14 cellular contexts compared by ENCODE assay signal in genomic region chr10:113857210-113857609, GRCh38. TPM values are rescaled to one million over a fixed set of nuclear protein-coding genes. Genes with fewer than 3 reads are reported as not detected.
DNase-seq lines count a peak whose midpoint lies in the region; ATAC-seq, FAIRE-seq and TF ChIP-seq lines count a peak whose summit lies in the region.
"Had no signal": no experiment of that assay in that cellular context is flagged by ENCODE, and none has a peak within 500 bp of the region (broad histone marks: within the 10 kb centered on the region; RNA-seq: fewer than 3 reads in every experiment).

No MANE protein-coding gene starts in this region.

- H3K27ac Mint-ChIP-seq in CD4-positive, CD25-positive, alpha-beta regulatory T cell = no peak overlapping the region
- H3K27ac Mint-ChIP-seq in neural crest cell (ENCODE audit: unreplicated experiment) (no peak overlapping the region), chondrocyte (ENCODE audit: unreplicated experiment) (no peak overlapping the region)

- no peak overlapping the region for H2BK120ac ChIP-seq in trophoblast cell (ENCODE audit: insufficient read depth, low read length, poor library complexity)

- no peak for DNase-seq in CD4-positive, CD25-positive, alpha-beta regulatory T cell
- DNase-seq in GM23248 (peak; percentile 30), GM12878 (ENCODE audit: low read depth, low spot score) (no peak), neural crest cell (ENCODE audit: low read depth, low spot score) (no peak), trophoblast cell (no peak), chondrocyte (ENCODE audit: low spot score) (no peak), NCI-H2029 treated with DMSO at 0.1 percent for 48 hours (lab: John Stamatoyannopoulos, UW) (no peak)
- DNase-seq in activated CD4-positive, CD25-positive, alpha-beta regulatory T cell treated with anti-CD3 and anti-CD28 coated beads, Interleukin-2, amount 50 U/mL, for 72 hours = no peak
- DNase-seq: activated B cell treated with CpG ODN at 0.5 μM for 24 hours; activated naive CD4-positive, alpha-beta T cell; dermis blood vessel endothelial cell; DMS 273 treated with DMSO at 0.1 percent for 48 hours; NCI-H1694 treated with DMSO at 0.1 percent for 48 hours; NCI-H510A had no signal

- no peak overlapping the region for H3K27ac ChIP-seq in CD4-positive, CD25-positive, alpha-beta regulatory T cell (ENCODE audit: insufficient read depth, low read length, poor library complexity, severe bottlenecking)
- H3K27ac ChIP-seq in GM23248 = no peak overlapping the region
- H3K27ac ChIP-seq in GM12878 (ENCODE audit: control insufficient read depth, insufficient read depth) = peak overlapping the region; percentile 92
- no peak overlapping the region for H3K27ac ChIP-seq in trophoblast cell (ENCODE audit: low read depth, low read length)

- no peak overlapping the region for H2AK5ac ChIP-seq in trophoblast cell (ENCODE audit: low read length)

- TF ChIP-seq CTCF in GM12878 (IDR thresholded peaks at IDR 0.05 in 2 of 3, conservative IDR thresholded peaks at IDR 0.05 in 1 of 3; ENCODE audit: control insufficient read depth in 2 of 3, extremely low read depth in 1 of 3, insufficient read depth in 1 of 3, low read depth in 3 of 3, low read length in 3 of 3) = no peak
- TF ChIP-seq CTCF in neural crest cell (conservative IDR thresholded peaks at IDR 0.05) = no peak
- TF ChIP-seq CTCF in chondrocyte (IDR thresholded peaks at IDR 0.05) = no peak

- SMC1A ChIA-PET in GM12878 (lab: Charles Lee; ENCODE audit: uncharacterized antibody, unreplicated experiment) = interaction anchor here (0.7 to 2.4 kb wide), 18 partner anchors 10 to 246 kb away, joined by 3 to 13 read pairs (median 4); no protein-coding TSS in a partner anchor

- H3K4me1 Mint-ChIP-seq in CD4-positive, CD25-positive, alpha-beta regulatory T cell = peaks cover 23 to 55% (median 36%) of the 10 kb centered on the region in 4 donors
- H3K4me1 Mint-ChIP-seq in neural crest cell (peaks cover 55% of the 10 kb centered on the region), chondrocyte (ENCODE audit: low read depth) (peaks cover 35% of the 10 kb centered on the region)

- H3K23ac ChIP-seq in trophoblast cell (ENCODE audit: low read length) = no peak overlapping the region

- no peak overlapping the region for H2BK5ac ChIP-seq in trophoblast cell (ENCODE audit: low read depth, low read length, poor library complexity)

- no peak for FAIRE-seq in GM12878 (lab: Jason Lieb, UNC)

- no peak overlapping the region for H3K18ac ChIP-seq in trophoblast cell (ENCODE audit: low read length)

- peak overlapping the region; percentile 95 for H3K4me3 ChIP-seq in CD4-positive, CD25-positive, alpha-beta regulatory T cell (ENCODE audit: low read depth, low read length)
- H3K4me3 ChIP-seq in GM23248 (peak overlapping the region; percentile 92; the same call in 1 of the 2 replicates), GM12878 (peak overlapping the region; percentile 78), trophoblast cell (ENCODE audit: low read depth, low read length) (no peak overlapping the region)

- H3K79me2 ChIP-seq in GM23248 (ENCODE audit: insufficient read depth) = peaks cover 58% of the 10 kb centered on the region
- peaks cover 82% of the 10 kb centered on the region for H3K79me2 ChIP-seq in GM12878 (ENCODE audit: control insufficient read depth, insufficient read depth, low read length)
- H3K79me2 ChIP-seq in trophoblast cell (ENCODE audit: control insufficient read depth, insufficient read depth, low read length, poor library complexity) = peaks cover 10% of the 10 kb centered on the region

- RAD21 ChIA-PET in GM12878 (lab: Charles Lee; ENCODE audit: unreplicated experiment) = interaction anchor here (0.8 to 3.8 kb wide), 13 partner anchors 8 to 245 kb away, joined by 3 to 31 read pairs (median 4); no protein-coding TSS in a partner anchor

- TF ChIP-seq POLR2A in GM12878 (IDR thresholded peaks at IDR 0.05; ENCODE audit: low read depth, low read length) = no peak

- intact Hi-C loops in GM12878 (cut with micrococcal nuclease; ENCODE audit: unreplicated experiment) = loop anchor here (5.0 kb wide), 3 partner anchors 105 to 245 kb away; no protein-coding TSS in a partner anchor

- peak overlapping the region in 2 of 4 donors; percentile 40 to 97 for H3K4me3 Mint-ChIP-seq in CD4-positive, CD25-positive, alpha-beta regulatory T cell
- peak overlapping the region; percentile 70 for H3K4me3 Mint-ChIP-seq in neural crest cell
- no peak overlapping the region for H3K4me3 Mint-ChIP-seq in chondrocyte (ENCODE audit: unreplicated experiment)

- TF ChIP-seq EP300 in GM12878 (IDR thresholded peaks at IDR 0.05; ENCODE audit: borderline replicate concordance in 1 of 2, control insufficient read depth in 1 of 2, low read depth in 2 of 2, low read length in 2 of 2) = no peak

- no peak overlapping the region for H3K14ac ChIP-seq in trophoblast cell (ENCODE audit: low read length)

- no TSS peak for BruUV-seq in GM12878 (replicated peaks; lab: Mats Ljungman, UMichigan)

- H4K91ac ChIP-seq in trophoblast cell (ENCODE audit: low read depth, low read length) = no peak overlapping the region

- H2BK12ac ChIP-seq in trophoblast cell (ENCODE audit: low read length) = no peak overlapping the region

- peaks cover 0 to 7% (median 0%) of the 10 kb centered on the region in 7 donors for H3K9me3 Mint-ChIP-seq in CD4-positive, CD25-positive, alpha-beta regulatory T cell
- H3K9me3 Mint-ChIP-seq in neural crest cell (no peaks in the 10 kb centered on the region), chondrocyte (ENCODE audit: low read depth) (peaks cover 5% of the 10 kb centered on the region)

- H3K79me1 ChIP-seq in trophoblast cell (ENCODE audit: low read length) = peaks cover 10% of the 10 kb centered on the region

- H4K20me1 ChIP-seq in GM23248 (ENCODE audit: insufficient read depth) = no peaks in the 10 kb centered on the region
- no peaks in the 10 kb centered on the region for H4K20me1 ChIP-seq in GM12878 (ENCODE audit: control insufficient read depth, insufficient read depth)

- H3K4me1 ChIP-seq in CD4-positive, CD25-positive, alpha-beta regulatory T cell (ENCODE audit: control insufficient read depth, insufficient read depth, low read length, poor library complexity, severe bottlenecking) = peaks cover 36% of the 10 kb centered on the region
- H3K4me1 ChIP-seq in GM23248 (ENCODE audit: insufficient read depth) = peaks cover 27% of the 10 kb centered on the region
- H3K4me1 ChIP-seq in GM12878 (ENCODE audit: control insufficient read depth, insufficient read depth, low read length) = peaks cover 11% of the 10 kb centered on the region
- H3K4me1 ChIP-seq in trophoblast cell (ENCODE audit: control insufficient read depth in 1 of 2, insufficient read depth in 2 of 2, low read length in 2 of 2) = peaks cover 0 to 9% of the 10 kb centered on the region in 2 experiments

- H3K4ac ChIP-seq in trophoblast cell (ENCODE audit: low read depth, low read length) = no peak overlapping the region

- H3K9ac ChIP-seq in GM23248 = 0 out of 2 replicates have a peak overlapping the region, but pooled peaks have one; percentile 93
- peak overlapping the region; percentile 55; the same call in 1 of the 2 replicates for H3K9ac ChIP-seq in GM12878 (ENCODE audit: control insufficient read depth, insufficient read depth, low read length)
- H3K9ac ChIP-seq in trophoblast cell (ENCODE audit: low read length) = no peak overlapping the region

- CTCF ChIA-PET in GM12878 (lab: Yijun Ruan, JAX) = interaction anchor here (0.9 to 2.2 kb wide), 10 partner anchors 8 to 246 kb away, joined by 3 to 6 read pairs (median 3); no protein-coding TSS in a partner anchor

- no peak for TF ChIP-seq RAD21 in GM12878 (IDR thresholded peaks at IDR 0.05; ENCODE audit: insufficient read depth, low read depth, low read length)

- H3K9me3 ChIP-seq in CD4-positive, CD25-positive, alpha-beta regulatory T cell (ENCODE audit: control insufficient read depth in 2 of 2, low read length in 2 of 2) = no peaks in the 10 kb centered on the region
- H3K9me3 ChIP-seq in GM23248 (ENCODE audit: low read depth) (no peaks in the 10 kb centered on the region), GM12878 (replicated peaks; ENCODE audit: control insufficient read depth, insufficient read depth, low read length) (peaks cover 10% of the 10 kb centered on the region), trophoblast cell (ENCODE audit: insufficient read depth, low read depth, low read length) (no peaks in the 10 kb centered on the region)

- POLR2A ChIA-PET in GM12878 (lab: Charles Lee) = interaction anchor here (0.6 to 2.0 kb wide), 10 partner anchors 12 to 642 kb away, joined by 3 to 9 read pairs (median 3); no protein-coding TSS in a partner anchor

- H2AFZ ChIP-seq in GM23248 (no peak overlapping the region), GM12878 (ENCODE audit: control insufficient read depth, low read depth, low read length) (no peak overlapping the region), trophoblast cell (ENCODE audit: insufficient read depth, low read length, poor library complexity) (no peak overlapping the region)

- no peak overlapping the region for H4K8ac ChIP-seq in trophoblast cell (ENCODE audit: low read depth, low read length)

- in situ Hi-C loops in GM23248 (cut with MboI) = no loop called here
- in situ Hi-C loops in GM12878 (cut with MboI) = no loop called here

- peak overlapping the region; percentile 89 for H3K4me2 ChIP-seq in GM23248 (ENCODE audit: unreplicated experiment)
- H3K4me2 ChIP-seq in GM12878 (ENCODE audit: control insufficient read depth, insufficient read depth) = peak overlapping the region; percentile 75
- H3K4me2 ChIP-seq in trophoblast cell (ENCODE audit: low read length) = no peak overlapping the region

- ATAC-seq in CD4-positive, CD25-positive, alpha-beta regulatory T cell (ENCODE audit: low read depth in 2 of 2) = no peak
- ATAC-seq in GM12878 = no peak

- H3K36me3 ChIP-seq in CD4-positive, CD25-positive, alpha-beta regulatory T cell (ENCODE audit: control insufficient read depth, insufficient read depth, low read length) = peaks cover 30% of the 10 kb centered on the region
- H3K36me3 ChIP-seq in GM23248 (ENCODE audit: low read depth) = peaks cover 19% of the 10 kb centered on the region
- H3K36me3 ChIP-seq in GM12878 (ENCODE audit: control insufficient read depth in 2 of 2, insufficient read depth in 2 of 2, low read length in 1 of 2) = peaks cover 0 to 19% of the 10 kb centered on the region in 2 experiments; a peak in 3 of 4 replicates
- H3K36me3 ChIP-seq in trophoblast cell (ENCODE audit: control insufficient read depth in 1 of 2, insufficient read depth in 2 of 2, low read length in 2 of 2) = no peaks in the 10 kb centered on the region

- no peaks in the 10 kb centered on the region for H3K27me3 Mint-ChIP-seq in CD4-positive, CD25-positive, alpha-beta regulatory T cell
- H3K27me3 Mint-ChIP-seq in neural crest cell (ENCODE audit: low read depth) = no peaks in the 10 kb centered on the region
- H3K27me3 Mint-ChIP-seq in chondrocyte (ENCODE audit: low read depth) = no peaks in the 10 kb centered on the region
- H3K27me3 Mint-ChIP-seq: activated B cell treated with CpG ODN at 0.5 μM for 24 hours had no signal

- H3K9me2 ChIP-seq in GM23248 (ENCODE audit: insufficient read depth) = no peaks in the 10 kb centered on the region

- no peaks in the 10 kb centered on the region for H3F3A ChIP-seq in GM23248 (ENCODE audit: insufficient read depth)

- no peaks in the 10 kb centered on the region for H3K27me3 ChIP-seq in CD4-positive, CD25-positive, alpha-beta regulatory T cell (ENCODE audit: control insufficient read depth, insufficient read depth, low read length)
- H3K27me3 ChIP-seq in GM23248 (replicated peaks; ENCODE audit: insufficient read depth) (no peaks in the 10 kb centered on the region), GM12878 (replicated peaks in 1 of 2; ENCODE audit: control insufficient read depth in 2 of 2, insufficient read depth in 2 of 2, low read length in 1 of 2) (no peaks in the 10 kb centered on the region), trophoblast cell (ENCODE audit: insufficient read depth, low read length) (no peaks in the 10 kb centered on the region)

- peaks cover 25% of the 10 kb centered on the region for H3K36me3 Mint-ChIP-seq in CD4-positive, CD25-positive, alpha-beta regulatory T cell
- peaks cover 27% of the 10 kb centered on the region for H3K36me3 Mint-ChIP-seq in neural crest cell (ENCODE audit: low read depth)
- peaks cover 16% of the 10 kb centered on the region for H3K36me3 Mint-ChIP-seq in chondrocyte (ENCODE audit: low read depth)

- no peak overlapping the region for H4K12ac ChIP-seq in trophoblast cell (ENCODE audit: low read depth, low read length)

RNA-seq across cellular contexts. Expression of gene NHLRC2, which starts 2.7 kb away (rescaled TPM):
- 13.0 TPM for total RNA-seq in CD4-positive, CD25-positive, alpha-beta regulatory T cell
- 1 to 10 TPM; 3.9 to 8.0 (median 6.8) TPM for polyA plus RNA-seq in CD4-positive, CD25-positive, alpha-beta regulatory T cell
- 10.2 and 20.7 TPM in 2 replicates for total RNA-seq in GM23248 (2014; rRNA removed; shearing (Covaris generic))
- polyA plus RNA-seq in GM23248 (2016; fragmentation: Nextera tagmentation; extraction: Ambion mirVana) = 9.0 and 10.1 TPM in 2 replicates
- total RNA-seq in GM12878 (2013; cell fraction: nucleolus; rRNA removed) = 116 and 122 TPM in 2 replicates
- total RNA-seq in GM12878 (2014; rRNA removed) = 16.4 and 17.4 TPM in 2 replicates
- 15.4 and 17.0 TPM in 2 replicates for total RNA-seq in GM12878 (2014; rRNA removed; fragmentation: Illumina TruSeq; extraction: Trizol)
- total RNA-seq in GM12878 (2021) = 30.5 and 31.3 TPM in 2 replicates
- 3.3 TPM for polyA plus RNA-seq in GM12878 (2011; ENCODE audit: low read depth)
- 21.1 and 32.2 TPM in 2 replicates for polyA plus RNA-seq in GM12878 (2011; rRNA removed)
- 9.8 and 10.6 TPM in 2 replicates for polyA plus RNA-seq in GM12878 (2011; cell fraction: cytosol; rRNA removed)
- 15.3 and 16.5 TPM in 2 replicates for polyA plus RNA-seq in GM12878 (2011; cell fraction: nucleus; rRNA removed)
- 5.7 and 6.2 TPM in 2 replicates for polyA plus RNA-seq in GM12878 (2012)
- polyA plus RNA-seq in GM12878 (2014; fragmentation: Illumina TruSeq; extraction: Trizol) = 12.9 and 13.9 TPM in 2 replicates
- polyA plus RNA-seq in GM12878 (2014; fragmentation: Nextera tagmentation; extraction: Ambion mirVana) = 1 to 10 TPM; 1.9 to 3.9 TPM
- 9.0 and 9.8 TPM in 2 replicates for polyA plus RNA-seq in GM12878 (2014; rRNA removed)
- polyA plus RNA-seq in GM12878 (2016; fragmentation: Nextera tagmentation; extraction: Ambion mirVana) = 10 to 100 TPM; 20.2 to 21.2 TPM
- polyA minus RNA-seq in GM12878 (2011; rRNA and poly(A)+ RNA removed) = 50.0 and 50.3 TPM in 2 replicates
- 10.4 and 11.6 TPM in 2 replicates for polyA minus RNA-seq in GM12878 (2011; cell fraction: cytosol; rRNA and poly(A)+ RNA removed)
- polyA minus RNA-seq in GM12878 (2011; cell fraction: nucleus; rRNA and poly(A)+ RNA removed) = 49.1 and 74.1 TPM in 2 replicates
- total RNA-seq in neural crest cell = 55.0 and 58.7 TPM in 2 replicates
- 5.0 and 5.2 TPM in 2 replicates for polyA plus RNA-seq in trophoblast cell (2013)
- total RNA-seq in chondrocyte = 26.3 to 47.2 TPM (median 29.2 TPM) in 3 replicates

RNA-seq across cellular contexts. Expression of gene DCLRE1A, which starts 3.3 kb away (rescaled TPM):
- 4.4 TPM for total RNA-seq in CD4-positive, CD25-positive, alpha-beta regulatory T cell
- polyA plus RNA-seq in CD4-positive, CD25-positive, alpha-beta regulatory T cell = 1 to 10 TPM; 4.7 to 9.1 (median 6.6) TPM
- 3.2 and 4.0 TPM in 2 replicates for total RNA-seq in GM23248 (2014; rRNA removed; shearing (Covaris generic))
- polyA plus RNA-seq in GM23248 (2016; fragmentation: Nextera tagmentation; extraction: Ambion mirVana) (2.5 and 2.6 TPM in 2 replicates), GM12878 (2011; rRNA removed) (29.8 and 43.7 TPM in 2 replicates), GM12878 (2014; fragmentation: Illumina TruSeq; extraction: Trizol) (16.5 and 20.1 TPM in 2 replicates), GM12878 (2014; fragmentation: Nextera tagmentation; extraction: Ambion mirVana) (1 to 10 TPM; 4.8 to 5.2 TPM), GM12878 (2014; rRNA removed) (9.0 and 10.0 TPM in 2 replicates), GM12878 (2016; fragmentation: Nextera tagmentation; extraction: Ambion mirVana) (10 to 100 TPM; 14.2 to 16.4 TPM)
- 39.2 and 43.5 TPM in 2 replicates for total RNA-seq in GM12878 (2013; cell fraction: nucleolus; rRNA removed)
- total RNA-seq in GM12878 (2014; rRNA removed) (13.9 and 16.9 TPM in 2 replicates), GM12878 (2014; rRNA removed; fragmentation: Illumina TruSeq; extraction: Trizol) (18.7 and 18.9 TPM in 2 replicates), GM12878 (2021) (11.4 and 12.9 TPM in 2 replicates), neural crest cell (19.2 and 19.4 TPM in 2 replicates), chondrocyte (5.7 to 7.0 TPM (median 6.3 TPM) in 3 replicates)
- 3.9 TPM for polyA plus RNA-seq in GM12878 (2011; ENCODE audit: low read depth)
- polyA plus RNA-seq in GM12878 (2011; cell fraction: cytosol; rRNA removed) = 13.0 and 16.5 TPM in 2 replicates
- 19.5 and 20.5 TPM in 2 replicates for polyA plus RNA-seq in GM12878 (2011; cell fraction: nucleus; rRNA removed)
- 5.0 and 8.0 TPM in 2 replicates for polyA plus RNA-seq in GM12878 (2012)
- polyA minus RNA-seq in GM12878 (2011; rRNA and poly(A)+ RNA removed) = 28.1 and 36.0 TPM in 2 replicates
- polyA minus RNA-seq in GM12878 (2011; cell fraction: cytosol; rRNA and poly(A)+ RNA removed) = 8.7 and 11.2 TPM in 2 replicates
- 13.1 and 16.7 TPM in 2 replicates for polyA minus RNA-seq in GM12878 (2011; cell fraction: nucleus; rRNA and poly(A)+ RNA removed)
- 3.8 and 4.0 TPM in 2 replicates for polyA plus RNA-seq in trophoblast cell (2013)
